In genomic region chr11:102110761-102111010, GRCh38 we compare ENCODE assay signal across 8 cellular contexts. TPM values are rescaled to one million over a fixed set of nuclear protein-coding genes. Genes with fewer than 3 reads are reported as not detected.
DNase-seq lines count a peak whose midpoint lies in the region; ATAC-seq and TF ChIP-seq lines count a peak whose summit lies in the region.

No MANE protein-coding gene starts in this region.

- ATAC-seq in GM18498 (IDR thresholded peaks at IDR 0.05; ENCODE audit: unreplicated experiment) (peak; percentile 23), HG02852 (IDR thresholded peaks at IDR 0.05; ENCODE audit: unreplicated experiment) (peak; percentile 9), GM21367 (IDR thresholded peaks at IDR 0.05; ENCODE audit: unreplicated experiment) (no peak)

- no peak for TF ChIP-seq POLR2A in lower leg skin (IDR thresholded peaks at IDR 0.05)
- no peak for TF ChIP-seq POLR2A in uterus (IDR thresholded peaks at IDR 0.05)

- H3K36me3 ChIP-seq in ascending aorta, result peaks cover 0 to 13% of the 10 kb centered on the region in 2 donors
- H3K36me3 ChIP-seq in uterus, result no peaks in the 10 kb centered on the region

- DNase-seq in ascending aorta (ENCODE audit: low spot score in 2 of 2), result peak in 1 of 2 donors; percentile 65
- no peak for DNase-seq in lower leg skin (ENCODE audit: low spot score in 2 of 2)
- no peak for DNase-seq in uterus
- DNase-seq in activated effector memory CD4-positive, alpha-beta T cell treated with Interleukin-2 at 50 U/mL for 16 hours, result no peak
- DNase-seq in GOT3 (lab: John Stamatoyannopoulos, UW), result no peak

- no peaks in the 10 kb centered on the region for H3K27me3 ChIP-seq in ascending aorta
- H3K27me3 ChIP-seq in uterus, result no peaks in the 10 kb centered on the region

- TF ChIP-seq CTCF in ascending aorta (IDR thresholded peaks at IDR 0.05), result no peak
- no peak for TF ChIP-seq CTCF in lower leg skin (IDR thresholded peaks at IDR 0.05)
- no peak for TF ChIP-seq CTCF in uterus (IDR thresholded peaks at IDR 0.05)

- H3K4me3 ChIP-seq in ascending aorta (peak overlapping the region; percentile 89), lower leg skin (ENCODE audit: low read depth, poor library complexity, severe bottlenecking) (peak overlapping the region; percentile 59), uterus (peak overlapping the region; percentile 80 to 92)

- intact Hi-C loops in ascending aorta (cut with DNase I), result loop anchor here (1.0 to 5.0 kb wide), 7 partner anchors 47 to 237 kb away; partner anchors contain the start of genes BIRC2, CEP126 and CFAP300
- intact Hi-C loops in lower leg skin (cut with DNase I; ENCODE audit: low total_unique reads), result no loop called here
- intact Hi-C loops in uterus (cut with DNase I; ENCODE audit: low total_unique reads), result no loop called here

- H3K9me3 ChIP-seq in ascending aorta, result no peaks in the 10 kb centered on the region
- no peaks in the 10 kb centered on the region for H3K9me3 ChIP-seq in uterus

- 0% methylated on average over 1 to 3 of the region's 31 CpGs for WGBS in lower leg skin, 2 donors

- H3K27ac ChIP-seq in ascending aorta (peak overlapping the region; percentile 99 to 100), uterus (peak overlapping the region; percentile 98 to 99)

- H3K4me1 ChIP-seq in ascending aorta (peaks cover 0 to 14% of the 10 kb centered on the region in 2 donors), uterus (peaks cover 0 to 3% of the 10 kb centered on the region in 2 donors)

RNA-seq across cellular contexts. Expression of gene YAP1, which starts 0.4 kb away (rescaled TPM):
- total RNA-seq in ascending aorta (516 TPM), lower leg skin (100 to 1,000 TPM; 164 to 241 (median 211) TPM), uterus (100 to 1,000 TPM; 168 to 230 (median 194) TPM)
